ENCODE assay signal across 16 cellular contexts in the genomic region with DNA sequence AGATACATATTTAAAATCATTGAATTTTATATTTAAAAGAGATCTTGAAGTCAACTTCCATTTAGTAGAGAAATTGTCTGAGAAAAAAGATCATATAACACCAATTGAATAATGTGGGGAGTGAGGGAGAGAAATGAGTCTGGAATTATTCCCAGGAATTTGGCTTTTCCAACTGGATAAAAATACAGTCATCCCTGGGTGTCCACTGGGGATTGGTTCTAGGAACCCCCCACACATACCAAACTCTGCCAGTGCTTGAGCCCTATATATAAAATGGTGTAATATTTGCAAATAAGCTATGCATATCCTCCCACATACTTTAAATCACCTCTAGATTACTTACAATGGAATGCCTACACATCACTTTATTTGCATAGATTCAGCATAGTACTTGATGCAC.
"Had no signal": no experiment of that assay in that cellular context is flagged by ENCODE, and none has a peak within 500 bp of the region (broad histone marks: within the 10 kb centered on the region; RNA-seq: fewer than 3 reads in every experiment).

No MANE protein-coding gene starts in this region.

- H3K27ac ChIP-seq: dorsolateral prefrontal cortex, gastrocnemius medialis, heart right ventricle, tibial artery, upper lobe of left lung, uterus had no signal

- H3K9me3 ChIP-seq: gastrocnemius medialis, tibial artery, uterus had no signal

- H3K27me3 ChIP-seq: dorsolateral prefrontal cortex, gastrocnemius medialis, heart right ventricle, tibial artery, upper lobe of left lung, uterus had no signal

- H3K36me3 ChIP-seq: gastrocnemius medialis, heart right ventricle, tibial artery, upper lobe of left lung, uterus had no signal

- ATAC-seq: gastrocnemius medialis; heart right ventricle; naive thymus-derived CD8-positive, alpha-beta T cell; right cardiac atrium had no signal

- H3K4me3 ChIP-seq: dorsolateral prefrontal cortex, gastrocnemius medialis, heart right ventricle, smooth muscle cell, tibial artery, upper lobe of left lung, uterus had no signal

- H3K4me1 ChIP-seq: gastrocnemius medialis, heart right ventricle, tibial artery, upper lobe of left lung, uterus had no signal

- DNase-seq: cortex of kidney; dorsolateral prefrontal cortex; effector CD8-positive, alpha-beta T cell; gastrocnemius medialis; heart right ventricle; hypothalamus; kidney glomerular epithelial cell; mesendoderm; naive thymus-derived CD8-positive, alpha-beta T cell; right cardiac atrium; stimulated activated CD4-positive, alpha-beta T cell treated with anti-CD3 and anti-CD28 coated beads, Interleukin-2, amount 100 ng/mL, for 48 hours; stimulated activated naive CD4-positive, alpha-beta T cell treated with Interleukin-2 at 50 U/mL for 16 hours; tibial artery; upper lobe of left lung; uterus had no signal
